Comparison of ENCODE assay signal across 22 cellular contexts in the genomic region with DNA sequence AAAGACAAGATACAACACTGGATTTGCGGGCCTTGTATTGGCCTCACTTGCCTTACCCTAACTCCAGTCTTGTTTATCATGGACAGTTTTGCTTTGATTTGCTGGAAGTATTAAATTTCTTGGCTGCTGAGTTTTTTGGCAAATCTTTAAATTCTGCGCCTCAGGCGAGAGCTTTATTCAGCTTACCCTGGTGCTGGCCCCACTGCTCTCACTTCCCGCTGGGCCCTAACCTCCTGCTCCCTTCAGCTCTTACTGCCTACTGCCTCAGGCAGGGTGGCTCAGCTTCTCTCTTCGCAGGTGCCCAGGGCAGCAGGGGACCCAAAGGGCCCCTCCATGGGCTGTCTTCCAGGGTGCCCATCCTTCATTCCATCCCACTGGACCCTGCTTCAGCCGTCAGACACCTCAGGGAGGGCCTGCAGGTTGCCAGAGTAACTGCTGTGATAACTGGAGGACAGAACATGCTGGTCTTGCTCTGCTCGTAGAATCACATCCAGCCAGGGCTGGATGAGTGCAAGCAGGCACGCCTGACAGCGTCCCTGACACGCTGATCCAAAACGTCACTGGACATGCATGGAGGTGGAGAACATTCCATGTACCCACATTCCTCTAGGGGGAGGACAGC. TPM values are rescaled to one million over a fixed set of nuclear protein-coding genes. Genes with fewer than 3 reads are reported as not detected.
DNase-seq lines count a peak whose midpoint lies in the region; ATAC-seq and TF ChIP-seq lines count a peak whose summit lies in the region.
"Had no signal": no experiment of that assay in that cellular context is flagged by ENCODE, and none has a peak within 500 bp of the region (broad histone marks: within the 10 kb centered on the region; RNA-seq: fewer than 3 reads in every experiment).

No MANE protein-coding gene starts in this region.

- peaks cover 3% of the 10 kb centered on the region for H3K79me1 ChIP-seq in neuronal stem cell (ENCODE audit: low read depth, low read length)

- no peak overlapping the region for H2BK120ac ChIP-seq in neuronal stem cell (ENCODE audit: low read depth, low read length)

- H3K18ac ChIP-seq in neuronal stem cell (ENCODE audit: low read length): peak overlapping the region; percentile 44

- H3K27ac ChIP-seq in neuronal stem cell (replicated peaks; ENCODE audit: low read length): no peak overlapping the region
- peak overlapping the region in 1 of 4 donors; percentile 80 for H3K27ac ChIP-seq in tibial nerve
- H3K27ac ChIP-seq: BLaER1 treated with 17β-estradiol and CSF1 and Interleukin-3, amounts not matched to agents 10 nM and 100 nM; HL-60; left lung had no signal

- peaks cover 0 to 40% (median 0%) of the 10 kb centered on the region in 3 experiments for H3K27me3 ChIP-seq in neuronal stem cell (ENCODE audit: control insufficient read depth in 3 of 3, insufficient read depth in 3 of 3, low read depth in 1 of 3, low read length in 3 of 3)
- H3K27me3 ChIP-seq in tibial nerve: no peaks in the 10 kb centered on the region
- H3K27me3 ChIP-seq: BLaER1 treated with 17β-estradiol and CSF1 and Interleukin-3, amounts not matched to agents 10 nM and 100 nM; breast epithelium had no signal

- DNase-seq in choroid plexus epithelial cell (ENCODE audit: low read depth) (peak; percentile 20), cardiac septum (ENCODE audit: low spot score) (peak; percentile 75), neuronal stem cell (ENCODE audit: low spot score) (no peak), tibial nerve (ENCODE audit: low spot score in 2 of 2) (peak in 1 of 2 donors; percentile 35), medulla oblongata (ENCODE audit: extremely low spot score) (no peak)
- DNase-seq: activated CD4-positive, alpha-beta T cell treated with anti-CD3 and anti-CD28 coated beads for 1 hour; activated naive CD4-positive, alpha-beta T cell; activated T-cell treated with anti-CD3 and anti-CD28 coated beads, Interleukin-2, amount 50 U/mL, for 48 hours; amniotic stem cell; DND-41; left lung; NCI-H1048; NCI-H1694 treated with DMSO at 0.1 percent for 48 hours; NCI-H526 treated with DMSO at 0.1 percent for 48 hours had no signal

- no peaks in the 10 kb centered on the region for H3K36me3 ChIP-seq in neuronal stem cell (replicated peaks in 1 of 2; ENCODE audit: control insufficient read depth in 2 of 2, insufficient read depth in 2 of 2, low read length in 2 of 2)
- H3K36me3 ChIP-seq in tibial nerve: no peaks in the 10 kb centered on the region
- H3K36me3 ChIP-seq: BLaER1 treated with 17β-estradiol and CSF1 and Interleukin-3, amounts not matched to agents 10 nM and 100 nM; breast epithelium; left lung had no signal

- H3K23ac ChIP-seq in neuronal stem cell (ENCODE audit: low read depth, low read length, poor library complexity): no peak overlapping the region

- H4K91ac ChIP-seq in neuronal stem cell (ENCODE audit: low read depth, low read length, poor library complexity): peak overlapping the region; percentile 9

- no peak for ATAC-seq in HG03432 (IDR thresholded peaks at IDR 0.05; ENCODE audit: unreplicated experiment)
- no peak for ATAC-seq in GM21447 (IDR thresholded peaks at IDR 0.05; ENCODE audit: unreplicated experiment)
- ATAC-seq: HepG2; left lung; natural killer cell treated with Interleukin-12 subunit alpha and Interleukin-12 subunit beta and Interleukin-15 and Interleukin-18, amount 100 ng/mL, for 72 hours had no signal

- peak overlapping the region; percentile 37 for H2AK5ac ChIP-seq in neuronal stem cell (ENCODE audit: low read depth, low read length)

- H4K8ac ChIP-seq in neuronal stem cell (ENCODE audit: low read depth, low read length): no peak overlapping the region

- H2BK12ac ChIP-seq in neuronal stem cell (ENCODE audit: low read length): no peak overlapping the region

- no peak for TF ChIP-seq CTCF in choroid plexus epithelial cell (conservative IDR thresholded peaks at IDR 0.05; ENCODE audit: low read depth, low read length)
- TF ChIP-seq CTCF in tibial nerve (IDR thresholded peaks at IDR 0.05): no peak

- intact Hi-C loops in cardiac septum (cut with DNase I): no loop called here

- no peak overlapping the region for H3K4ac ChIP-seq in neuronal stem cell (ENCODE audit: low read length)

- H2AFZ ChIP-seq in neuronal stem cell (ENCODE audit: low read length): peak overlapping the region; percentile 31

- H3K9me3 ChIP-seq in neuronal stem cell (replicated peaks in 1 of 2; ENCODE audit: control insufficient read depth in 2 of 2, insufficient read depth in 1 of 2, low read depth in 1 of 2, low read length in 2 of 2) (no peaks in the 10 kb centered on the region), tibial nerve (no peaks in the 10 kb centered on the region)
- H3K9me3 ChIP-seq: BLaER1 treated with 17β-estradiol and CSF1 and Interleukin-3, amounts not matched to agents 10 nM and 100 nM; breast epithelium; left lung had no signal

- TF ChIP-seq EP300 in tibial nerve (IDR thresholded peaks at IDR 0.05): peak; percentile 17 to 73

- H3K9ac ChIP-seq in neuronal stem cell (ENCODE audit: low read depth, low read length, poor library complexity): peak overlapping the region; percentile 24
- H3K9ac ChIP-seq: BLaER1 treated with 17β-estradiol and CSF1 and Interleukin-3, amounts not matched to agents 10 nM and 100 nM had no signal

- H2BK15ac ChIP-seq in neuronal stem cell (ENCODE audit: low read length): peak overlapping the region; percentile 30

- TF ChIP-seq POLR2A in tibial nerve (IDR thresholded peaks at IDR 0.05): no peak

- H3K14ac ChIP-seq in neuronal stem cell (ENCODE audit: low read length): peak overlapping the region; percentile 58

- H3K4me3 ChIP-seq in choroid plexus epithelial cell (ENCODE audit: low read depth, low read length) (no peak overlapping the region), neuronal stem cell (ENCODE audit: low read length in 2 of 2) (no peak overlapping the region), tibial nerve (no peak overlapping the region)
- H3K4me3 ChIP-seq: BLaER1 treated with 17β-estradiol and CSF1 and Interleukin-3, amounts not matched to agents 10 nM and 100 nM; breast epithelium; left lung; skin epidermis had no signal

- H2BK5ac ChIP-seq in neuronal stem cell (ENCODE audit: low read length): no peak overlapping the region

- H3K4me1 ChIP-seq in neuronal stem cell (ENCODE audit: control insufficient read depth in 2 of 2, insufficient read depth in 1 of 2, low read depth in 1 of 2, low read length in 2 of 2) (peaks cover 12 to 24% of the 10 kb centered on the region in 2 donors), tibial nerve (peaks cover 0 to 38% (median 7%) of the 10 kb centered on the region in 4 donors)
- H3K4me1 ChIP-seq: breast epithelium had no signal

- no peak overlapping the region for H3K4me2 ChIP-seq in neuronal stem cell (ENCODE audit: insufficient read depth, low read length, poor library complexity, severe bottlenecking)
- H3K4me2 ChIP-seq: BLaER1 treated with 17β-estradiol and CSF1 and Interleukin-3, amounts not matched to agents 10 nM and 100 nM had no signal

- no CpG with 5 or more reads among the region's 11 CpGs for WGBS in neuronal stem cell (ENCODE audit: extremely low coverage in 2 of 2, insufficient read length in 2 of 2, insufficient replicate concordance in 1 of 2), 2 donors
- 64 to 67% methylated on average over 11 of the region's 11 CpGs for WGBS in tibial nerve, 2 donors

RNA-seq across cellular contexts. Expression of a gene that starts 45.7 kb away (rescaled TPM):
- total RNA-seq in cardiac septum (12.2 TPM), tibial nerve (10 to 100 TPM in 3 of 4 donors, 1 to 10 TPM in 1; 9.3 to 14.5 (median 12.5) TPM)
- polyA plus RNA-seq in neuronal stem cell (2013, experiment 1 of 2): 20.7 TPM
- polyA plus RNA-seq in neuronal stem cell (2013, experiment 2 of 2): 20.5 TPM
- total RNA-seq: natural killer cell treated with Interleukin-12 subunit alpha and Interleukin-12 subunit beta and Interleukin-15 and Interleukin-18, amount 100 ng/mL, for 72 hours had no signal

RNA-seq across cellular contexts. Expression of a gene that starts 48.2 kb away (rescaled TPM):
- total RNA-seq in cardiac septum: 123 TPM
- polyA plus RNA-seq in neuronal stem cell (2013, experiment 1 of 2): 844 TPM
- 868 TPM for polyA plus RNA-seq in neuronal stem cell (2013, experiment 2 of 2)
- total RNA-seq in tibial nerve: 100 to 1,000 TPM; 144 to 195 (median 162) TPM

Comparison
In these comparisons a context has a peak if more than half of its experiments do, and no peak if none do; other contexts are left out.
1. DNase-seq: peak in choroid plexus epithelial cell (single experiment) and cardiac septum (single experiment); none in neuronal stem cell (single experiment) and medulla oblongata (single experiment).